In genomic region chr3:196501316-196502064, GRCh38 we compare ENCODE assay signal across 7 cellular contexts. TPM values are rescaled to one million over a fixed set of nuclear protein-coding genes. Genes with fewer than 3 reads are reported as not detected.
DNase-seq lines count a peak whose midpoint lies in the region; ATAC-seq and TF ChIP-seq lines count a peak whose summit lies in the region.

No MANE protein-coding gene starts in this region.

- ATAC-seq in memory B cell (ENCODE audit: low read depth) (no peak), aorta (ENCODE audit: low FRiP score) (no peak), HG03439 (IDR thresholded peaks at IDR 0.05; ENCODE audit: unreplicated experiment) (no peak)

- H3K27ac ChIP-seq in aorta (ENCODE audit: low read depth in 1 of 2, low read length in 2 of 2): peak overlapping the region; percentile 7 to 23

- 4 to 9% methylated on average over 14 of the region's 14 CpGs for WGBS in aorta, 2 donors

- H3K9me3 Mint-ChIP-seq in memory B cell: peaks cover 5% of the 10 kb centered on the region

- H3K27me3 Mint-ChIP-seq in memory B cell: no peaks in the 10 kb centered on the region

- H3K4me3 Mint-ChIP-seq in memory B cell: peak overlapping the region; percentile 81

- H3K36me3 ChIP-seq in ES-I3 (ENCODE audit: insufficient read depth, low read length): no peaks in the 10 kb centered on the region; the same call in 1 of the 2 replicates
- no peaks in the 10 kb centered on the region for H3K36me3 ChIP-seq in aorta (ENCODE audit: control insufficient read depth in 1 of 2, insufficient read depth in 2 of 2, low read length in 1 of 2)

- peak overlapping the region; percentile 94 for H3K27ac Mint-ChIP-seq in memory B cell

- H3K9ac ChIP-seq in ES-I3 (ENCODE audit: low read depth, low read length): peak overlapping the region; percentile 95

- peaks cover 9% of the 10 kb centered on the region for H3K36me3 Mint-ChIP-seq in memory B cell

- DNase-seq in LNCaP clone FGC (ENCODE audit: low read depth) (no peak), astrocyte of the hippocampus (ENCODE audit: low read depth, low spot score) (peak; percentile 46), memory B cell (ENCODE audit: low spot score in 2 of 2) (no peak), aorta (no peak), DMS153 treated with DMSO at 0.1 percent for 48 hours (lab: John Stamatoyannopoulos, UW; ENCODE audit: unreplicated experiment) (no peak)

- peaks cover 33% of the 10 kb centered on the region for H3K4me1 Mint-ChIP-seq in memory B cell

- no peaks in the 10 kb centered on the region for H3K27me3 ChIP-seq in aorta (ENCODE audit: control insufficient read depth in 1 of 2, insufficient read depth in 2 of 2, low read length in 1 of 2)

- H3K4me1 ChIP-seq in ES-I3 (ENCODE audit: insufficient read depth, low read length) (peaks cover 12% of the 10 kb centered on the region; the same call in 1 of the 2 replicates), aorta (ENCODE audit: control insufficient read depth in 1 of 2, insufficient read depth in 2 of 2, low read length in 2 of 2) (peaks cover 3 to 5% of the 10 kb centered on the region in 2 donors)

- intact Hi-C loops in aorta (cut with DNase I): loop anchor here (2.0 to 5.0 kb wide), 3 partner anchors 67 to 69 kb away; partner anchors contain the start of genes UBXN7 (in 2 of the 2), FBXO45 (in 1 of the 2) and WDR53 (in 1 of the 2)

- H3K9me3 ChIP-seq in ES-I3 (ENCODE audit: control insufficient read depth, insufficient read depth, low read length) (peaks cover 2% of the 10 kb centered on the region; the same call in 1 of the 2 replicates), aorta (ENCODE audit: control insufficient read depth, low read length) (no peaks in the 10 kb centered on the region)

- no peak for TF ChIP-seq CTCF in LNCaP clone FGC (IDR thresholded peaks at IDR 0.05; ENCODE audit: control insufficient read depth, extremely low read depth, insufficient read depth)

- H3K4me3 ChIP-seq in LNCaP clone FGC (ENCODE audit: low read depth, low read length): peak overlapping the region; percentile 99
- peak overlapping the region; percentile 63 to 74 for H3K4me3 ChIP-seq in aorta (ENCODE audit: low read length in 2 of 2)

RNA-seq across cellular contexts. Expression of gene RNF168, which starts 2.1 kb away (rescaled TPM):
- total RNA-seq in aorta: 10 to 100 TPM; 30.2 to 34.9 TPM
- polyA plus RNA-seq in aorta: 1 to 10 TPM; 4.5 to 6.9 TPM

RNA-seq across cellular contexts. Expression of gene SMCO1, which starts 13.7 kb away (rescaled TPM):
- total RNA-seq in aorta: not detected
- polyA plus RNA-seq in aorta: not detected
